In genomic region chr15:83142151-83142550, GRCh38 we compare ENCODE assay signal across 1 cellular context. TPM values are rescaled to one million over a fixed set of nuclear protein-coding genes. Genes with fewer than 3 reads are reported as not detected.
"Had no signal": no experiment of that assay in that cellular context is flagged by ENCODE, and none has a peak within 500 bp of the region (broad histone marks: within the 10 kb centered on the region; RNA-seq: fewer than 3 reads in every experiment).

No MANE protein-coding gene starts in this region.

RNA-seq across cellular contexts. Expression of gene TM6SF1, which starts 34.7 kb away (rescaled TPM):
- total RNA-seq: GM23248 had no signal
